15 cellular contexts compared by ENCODE assay signal in the genomic region with DNA sequence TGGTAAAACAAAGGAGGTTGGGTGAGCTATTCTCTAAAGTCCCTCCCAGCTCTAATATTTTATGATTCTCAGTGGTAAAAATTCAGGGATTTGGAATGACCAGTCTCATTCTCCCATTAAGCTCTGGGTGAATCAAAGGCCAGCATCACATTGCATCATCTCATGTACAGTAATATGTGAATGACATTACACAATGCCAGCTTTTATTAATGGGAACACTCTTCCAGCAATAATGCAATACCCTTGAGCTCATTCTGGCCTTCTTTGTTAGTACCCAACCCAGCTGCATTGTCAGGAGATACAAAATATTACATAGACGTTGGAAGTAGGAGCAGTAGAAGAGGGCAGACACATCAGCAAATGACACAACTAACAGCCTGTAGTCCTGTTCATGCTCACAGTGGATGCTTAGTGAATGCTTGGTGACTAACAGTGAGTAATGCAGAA.
DNase-seq lines count a peak whose midpoint lies in the region; ATAC-seq and TF ChIP-seq lines count a peak whose summit lies in the region.
"Had no signal": no experiment of that assay in that cellular context is flagged by ENCODE, and none has a peak within 500 bp of the region (broad histone marks: within the 10 kb centered on the region; RNA-seq: fewer than 3 reads in every experiment).

No MANE protein-coding gene starts in this region.

- H4K20me1 ChIP-seq in fibroblast of lung (ENCODE audit: control insufficient read depth, extremely low read depth, insufficient read depth, low read length): no peaks in the 10 kb centered on the region

- no peak overlapping the region for H2AFZ ChIP-seq in fibroblast of lung (ENCODE audit: low read length)

- intact Hi-C loops in psoas muscle (cut with DNase I) (no loop called here), stomach (cut with DNase I; ENCODE audit: low total_unique reads) (no loop called here)

- TF ChIP-seq CTCF in fibroblast of lung (conservative IDR thresholded peaks at IDR 0.05 in 1 of 2, IDR thresholded peaks at IDR 0.05 in 1 of 2; ENCODE audit: low read depth in 1 of 2, low read length in 2 of 2): no peak
- TF ChIP-seq CTCF in psoas muscle (IDR thresholded peaks at IDR 0.05): no peak
- no peak for TF ChIP-seq CTCF in stomach (IDR thresholded peaks at IDR 0.05)

- H3K9me3 ChIP-seq in fibroblast of lung (ENCODE audit: control insufficient read depth, insufficient read depth, low read depth, low read length): no peaks in the 10 kb centered on the region
- H3K9me3 ChIP-seq in psoas muscle: no peaks in the 10 kb centered on the region
- no peaks in the 10 kb centered on the region for H3K9me3 ChIP-seq in stomach
- H3K9me3 ChIP-seq: tibial artery had no signal

- TF ChIP-seq EP300 in stomach (IDR thresholded peaks at IDR 0.05): no peak

- 19 to 50% (median 33%) methylated on average over 1 of the region's 1 CpG for WGBS in psoas muscle, 3 donors
- 53 to 63% (median 57%) methylated on average over 1 of the region's 1 CpG for WGBS in stomach, 5 donors

- H3K79me2 ChIP-seq in fibroblast of lung (ENCODE audit: control insufficient read depth, insufficient read depth, low read length): no peaks in the 10 kb centered on the region

- H3K27me3 ChIP-seq in fibroblast of lung (ENCODE audit: control insufficient read depth, insufficient read depth, low read length) (no peaks in the 10 kb centered on the region), psoas muscle (ENCODE audit: insufficient read depth in 3 of 3, low read length in 2 of 3) (no peaks in the 10 kb centered on the region), stomach (no peaks in the 10 kb centered on the region)
- H3K27me3 ChIP-seq: tibial artery had no signal

- peaks cover 3% of the 10 kb centered on the region for H3K4me1 ChIP-seq in fibroblast of lung (ENCODE audit: control insufficient read depth, extremely low read depth, insufficient read depth, low read length)
- no peaks in the 10 kb centered on the region for H3K4me1 ChIP-seq in psoas muscle
- peaks cover 0 to 10% (median 2%) of the 10 kb centered on the region in 4 donors for H3K4me1 ChIP-seq in stomach

- H3K4me2 ChIP-seq in fibroblast of lung (ENCODE audit: extremely low read depth, insufficient read depth, low read length): no peak overlapping the region

- ATAC-seq in psoas muscle (peak in 3 of 4 donors; percentile 65 to 67 (median 65)), GM19397 (IDR thresholded peaks at IDR 0.05; ENCODE audit: unreplicated experiment) (no peak)
- ATAC-seq: effector memory CD8-positive, alpha-beta T cell had no signal

- H3K27ac ChIP-seq in fibroblast of lung (ENCODE audit: insufficient read depth, low read length) (no peak overlapping the region), psoas muscle (no peak overlapping the region), stomach (no peak overlapping the region)
- H3K27ac ChIP-seq: tibial artery had no signal

- H3K4me3 ChIP-seq in fibroblast of lung (replicated peaks in 1 of 4; ENCODE audit: control extremely low read depth in 1 of 4, insufficient read depth in 1 of 4, low read depth in 3 of 4, low read length in 4 of 4) (no peak overlapping the region), psoas muscle (no peak overlapping the region), stomach (no peak overlapping the region)
- H3K4me3 ChIP-seq: tibial artery had no signal

- H3K36me3 ChIP-seq in fibroblast of lung (ENCODE audit: control insufficient read depth, insufficient read depth, low read length) (no peaks in the 10 kb centered on the region), psoas muscle (ENCODE audit: insufficient read depth in 1 of 2, low read depth in 1 of 2) (no peaks in the 10 kb centered on the region), stomach (no peaks in the 10 kb centered on the region)
- H3K36me3 ChIP-seq: tibial artery had no signal

- TF ChIP-seq POLR2A in stomach (IDR thresholded peaks at IDR 0.05): no peak

- no peak overlapping the region for H3K9ac ChIP-seq in fibroblast of lung (ENCODE audit: insufficient read depth, low read length)

- DNase-seq in GM03348 (ENCODE audit: low spot score) (peak; percentile 77), RKO (ENCODE audit: low spot score) (peak; percentile 28), fibroblast of lung (ENCODE audit: low read depth in 2 of 2) (peak; percentile 83 to 93), psoas muscle (no peak), stomach (no peak), NCI-H2227 (lab: John Stamatoyannopoulos, UW; ENCODE audit: unreplicated experiment) (no peak)
- no peak for DNase-seq in activated CD8-positive, alpha-beta memory T cell treated with anti-CD3 and anti-CD28 coated beads for 24 hours
- DNase-seq: activated naive CD8-positive, alpha-beta T cell treated with anti-CD3 and anti-CD28 coated beads for 36 hours; effector memory CD8-positive, alpha-beta T cell; Karpas-422; NCI-H526 treated with DMSO at 0.1 percent for 48 hours; occipital lobe; T-helper 1 cell had no signal

Comparison
In these comparisons a context has a peak if more than half of its experiments do, and no peak if none do; other contexts are left out.
1. DNase-seq: peak in GM03348 (single experiment), RKO (single experiment) and fibroblast of lung (2 of 2); none in psoas muscle (0 of 2), stomach (single experiment), NCI-H2227 (single experiment) and activated CD8-positive, alpha-beta memory T cell treated with anti-CD3 and anti-CD28 coated beads for 24 hours (single experiment).